ENCODE assay signal across 8 cellular contexts in the genomic region with DNA sequence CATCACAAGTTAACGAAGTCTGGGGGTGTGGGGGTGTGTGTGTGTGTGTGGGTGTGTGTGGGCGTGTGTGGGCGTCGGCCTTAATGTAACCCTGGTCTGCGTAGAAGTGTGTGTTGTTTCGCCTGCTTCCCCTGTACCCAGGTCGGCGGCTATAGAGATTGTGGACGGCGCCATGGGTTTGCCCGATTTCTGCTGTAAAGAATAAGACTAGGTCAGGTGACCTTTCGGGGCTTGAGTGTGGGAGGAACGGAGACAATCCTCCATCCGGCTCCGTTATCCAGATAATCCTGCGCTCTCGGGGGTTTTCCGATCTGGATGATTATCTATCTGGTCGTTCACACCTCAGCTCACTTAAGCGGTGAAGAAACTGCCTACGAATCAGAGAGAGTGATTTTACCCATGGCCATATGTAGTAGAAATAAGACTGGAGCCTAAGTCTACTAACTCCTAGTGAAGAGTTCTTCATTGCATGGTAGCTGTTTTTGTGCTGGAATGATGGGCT. TPM values are rescaled to one million over a fixed set of nuclear protein-coding genes. Genes with fewer than 3 reads are reported as not detected.
DNase-seq lines count a peak whose midpoint lies in the region; ATAC-seq and TF ChIP-seq lines count a peak whose summit lies in the region.

No MANE protein-coding gene starts in this region.

- no peaks in the 10 kb centered on the region for H3K27me3 Mint-ChIP-seq in activated T-cell treated with anti-CD3 and anti-CD28 coated beads, Interleukin-2, amount 50 U/mL, for 72 hours (ENCODE audit: low read depth)

- peak overlapping the region; percentile 94 to 100 for H3K4me3 Mint-ChIP-seq in activated T-cell treated with anti-CD3 and anti-CD28 coated beads, Interleukin-2, amount 50 U/mL, for 72 hours

- peaks cover 19% of the 10 kb centered on the region for H3K4me1 ChIP-seq in foreskin keratinocyte
- peaks cover 41% of the 10 kb centered on the region for H3K4me1 ChIP-seq in osteoblast (ENCODE audit: insufficient read depth, low read length)
- H3K4me1 ChIP-seq in tibial nerve = peaks cover 0 to 63% (median 36%) of the 10 kb centered on the region in 4 donors

- TF ChIP-seq EP300 in tibial nerve (IDR thresholded peaks at IDR 0.05) = no peak

- peak; percentile 1 for DNase-seq in NCI-H1092 (lab: John Stamatoyannopoulos, UW)
- no peak for DNase-seq in NCI-H1092 treated with DMSO at 0.1 percent for 48 hours (lab: John Stamatoyannopoulos, UW)
- peak; percentile 12 for DNase-seq in NCI-H524 treated with DMSO at 0.1 percent for 48 hours (lab: John Stamatoyannopoulos, UW)
- DNase-seq in activated T-cell treated with anti-CD3 and anti-CD28 coated beads, Interleukin-2, amount 50 U/mL, for 72 hours = peak; percentile 50 to 59
- peak in 1 of 2 donors; percentile 48 for DNase-seq in foreskin keratinocyte
- peak; percentile 51 for DNase-seq in osteoblast (ENCODE audit: insufficient read length, low spot score, missing footprints)
- DNase-seq in tibial nerve (ENCODE audit: low spot score in 2 of 2) = peak in 1 of 2 donors; percentile 25

- peaks cover 33% of the 10 kb centered on the region for H4K20me1 ChIP-seq in osteoblast (ENCODE audit: insufficient read depth, low read length)

- peak overlapping the region; percentile 97 for H3K4me3 ChIP-seq in osteoblast (ENCODE audit: insufficient read depth, low read length)
- peak overlapping the region; percentile 88 to 97 (median 92) for H3K4me3 ChIP-seq in tibial nerve

- peak overlapping the region; percentile 95 for H3K27ac Mint-ChIP-seq in activated T-cell treated with anti-CD3 and anti-CD28 coated beads, Interleukin-2, amount 50 U/mL, for 72 hours

- 0% methylated on average over 21 of the region's 21 CpGs for WGBS in tibial nerve, 2 donors

- H3K9me3 Mint-ChIP-seq in activated T-cell treated with anti-CD3 and anti-CD28 coated beads, Interleukin-2, amount 50 U/mL, for 72 hours = no peaks in the 10 kb centered on the region

- TF ChIP-seq CTCF in foreskin keratinocyte (conservative IDR thresholded peaks at IDR 0.05) (no peak), osteoblast (IDR thresholded peaks at IDR 0.05; ENCODE audit: extremely low read depth, low read depth, low read length) (no peak), tibial nerve (IDR thresholded peaks at IDR 0.05) (no peak)

- H3K27me3 ChIP-seq in foreskin keratinocyte (no peaks in the 10 kb centered on the region), osteoblast (ENCODE audit: insufficient read depth, low read length) (no peaks in the 10 kb centered on the region), tibial nerve (no peaks in the 10 kb centered on the region)

- H3K4me2 ChIP-seq in osteoblast (ENCODE audit: insufficient read depth, low read length) = peak overlapping the region; percentile 94

- peak overlapping the region; percentile 92 for H2AFZ ChIP-seq in osteoblast (ENCODE audit: low read length)

- H3K79me2 ChIP-seq in osteoblast (ENCODE audit: insufficient read depth, low read length) = peaks cover 99% of the 10 kb centered on the region

- H3K36me3 Mint-ChIP-seq in activated T-cell treated with anti-CD3 and anti-CD28 coated beads, Interleukin-2, amount 50 U/mL, for 72 hours (ENCODE audit: insufficient read depth in 2 of 2) = peaks cover 8 to 10% of the 10 kb centered on the region in 2 donors

- H3K27ac ChIP-seq in foreskin keratinocyte (peak overlapping the region; percentile 99), osteoblast (ENCODE audit: low read depth, low read length) (peak overlapping the region; percentile 96), tibial nerve (peak overlapping the region; percentile 92 to 99 (median 95))

- peak; percentile 10 for ATAC-seq in HG02610 (IDR thresholded peaks at IDR 0.05; ENCODE audit: unreplicated experiment)
- ATAC-seq in activated T-cell treated with anti-CD3 and anti-CD28 coated beads, Interleukin-2, amount 50 U/mL, for 72 hours (replicated peaks in 1 of 2) = peak; percentile 29 to 32
- peak; percentile 47 for ATAC-seq in foreskin keratinocyte

- H3K36me3 ChIP-seq in osteoblast (ENCODE audit: insufficient read depth, low read length) (no peaks in the 10 kb centered on the region), tibial nerve (no peaks in the 10 kb centered on the region)

- no peak for TF ChIP-seq POLR2A in tibial nerve (IDR thresholded peaks at IDR 0.05)

- peaks cover 71% of the 10 kb centered on the region for H3K4me1 Mint-ChIP-seq in activated T-cell treated with anti-CD3 and anti-CD28 coated beads, Interleukin-2, amount 50 U/mL, for 72 hours (ENCODE audit: low read depth)

- H3K9me3 ChIP-seq in osteoblast (ENCODE audit: low read depth, low read length) = no peaks in the 10 kb centered on the region
- no peaks in the 10 kb centered on the region for H3K9me3 ChIP-seq in tibial nerve

RNA-seq across cellular contexts. Expression of gene HADHB, which starts 0.5 kb away (rescaled TPM):
- total RNA-seq in activated T-cell treated with anti-CD3 and anti-CD28 coated beads, Interleukin-2, amount 50 U/mL, for 72 hours = 10 to 100 TPM; 79.7 to 89.0 TPM
- 68.9 and 74.9 TPM in 2 replicates for total RNA-seq in foreskin keratinocyte
- polyA plus RNA-seq in foreskin keratinocyte = 56.1 and 63.2 TPM in 2 replicates
- 119 and 143 TPM in 2 replicates for total RNA-seq in osteoblast
- 100 to 1,000 TPM in 3 of 4 donors, 10 to 100 TPM in 1; 68.1 to 121 (median 110) TPM for total RNA-seq in tibial nerve

RNA-seq across cellular contexts. Expression of gene HADHA, which starts 0.8 kb away (rescaled TPM):
- total RNA-seq in activated T-cell treated with anti-CD3 and anti-CD28 coated beads, Interleukin-2, amount 50 U/mL, for 72 hours = 100 to 1,000 TPM; 108 TPM
- 130 and 143 TPM in 2 replicates for total RNA-seq in foreskin keratinocyte
- polyA plus RNA-seq in foreskin keratinocyte = 108 and 126 TPM in 2 replicates
- total RNA-seq in osteoblast = 113 and 117 TPM in 2 replicates
- total RNA-seq in tibial nerve = 100 to 1,000 TPM in 2 of 4 donors, 10 to 100 TPM in 2; 91.8 to 115 (median 104) TPM
